Comparison of ENCODE assay signal across 1 cellular context in genomic region chr5:174323878-174324281, GRCh38.
TF ChIP-seq lines count a peak whose summit lies in the region.

No MANE protein-coding gene starts in this region.

TF ChIP-seq in K562, 482 proteins besides CTCF, POLR2A, EP300 and RAD21 (continued from another document):
- TF ChIP-seq NFE2 (IDR thresholded peaks at IDR 0.05; ENCODE audit: low read depth) (no peak), PTRF (tag; IDR thresholded peaks at IDR 0.05) (no peak), TAF7 (tag; IDR thresholded peaks at IDR 0.05) (no peak), ARID3A (IDR thresholded peaks at IDR 0.05; ENCODE audit: borderline replicate concordance, low read depth, low read length) (no peak), ATF7 (IDR thresholded peaks at IDR 0.05) (peak; percentile 57; the same call in 1 of the 2 replicates), DACH1 (IDR thresholded peaks at IDR 0.05; ENCODE audit: partially characterized antibody) (no peak), ETS1 (conservative IDR thresholded peaks at IDR 0.05; ENCODE audit: control insufficient read depth, low read depth, low read length) (0 out of 2 replicates have a peak, but pooled peaks have one; percentile 28), ZNF780A (CRISPR knock-in tag; IDR thresholded peaks at IDR 0.05) (no peak), TFAP4 (CRISPR knock-in tag; IDR thresholded peaks at IDR 0.05; ENCODE audit: borderline replicate concordance) (peak; percentile 88), THAP7 (CRISPR knock-in tag; IDR thresholded peaks at IDR 0.05) (no peak), NR0B1 (IDR thresholded peaks at IDR 0.05; ENCODE audit: partially characterized antibody) (no peak), KDM2B (CRISPR knock-in tag; IDR thresholded peaks at IDR 0.05) (no peak), CBFA2T2 (conservative IDR thresholded peaks at IDR 0.05) (no peak), ARID1B (IDR thresholded peaks at IDR 0.05) (no peak), SREBF2 (CRISPR knock-in tag; IDR thresholded peaks at IDR 0.05) (no peak), EHMT2 (IDR thresholded peaks at IDR 0.05) (no peak), GTF2F1 (IDR thresholded peaks at IDR 0.05; ENCODE audit: low read depth, low read length) (no peak), NFE2L1 (tag; IDR thresholded peaks at IDR 0.05; ENCODE audit: borderline replicate concordance, low read depth) (no peak), SIX5 (IDR thresholded peaks at IDR 0.05; ENCODE audit: borderline replicate concordance in 1 of 2, insufficient read depth in 1 of 2, low read depth in 1 of 2, low read length in 2 of 2) (peak; percentile 48 to 52; a peak in 3 of 4 replicates), HMG20B (CRISPR knock-in tag; IDR thresholded peaks at IDR 0.05) (no peak), CREB5 (CRISPR knock-in tag; IDR thresholded peaks at IDR 0.05) (no peak), ZNF592 (IDR thresholded peaks at IDR 0.05) (no peak), POLR2H (tag; IDR thresholded peaks at IDR 0.05; ENCODE audit: low read depth) (no peak), HCFC1 (IDR thresholded peaks at IDR 0.05; ENCODE audit: low read depth, low read length) (peak; percentile 84), HINFP (tag; conservative IDR thresholded peaks at IDR 0.05; ENCODE audit: low read depth) (no peak), ETV6 (IDR thresholded peaks at IDR 0.05; ENCODE audit: borderline replicate concordance in 1 of 2, low read depth in 2 of 2, low read length in 1 of 2) (no peak), ETV6 (CRISPR knock-in tag; IDR thresholded peaks at IDR 0.05; ENCODE audit: borderline replicate concordance) (no peak), AFF1 (IDR thresholded peaks at IDR 0.05; ENCODE audit: low read depth in 1 of 2, partially characterized antibody in 2 of 2) (peak in 1 of 2 experiments; percentile 41), ASH1L (IDR thresholded peaks at IDR 0.05; ENCODE audit: borderline replicate concordance, low read depth, partially characterized antibody) (no peak)
